ENCODE assay signal across 9 cellular contexts in genomic region chr4:47145630-47146029, GRCh38.
A peak's percentile ranks its signal among the peaks of the same experiment; 100 is the strongest.
DNase-seq lines count a peak whose midpoint lies in the region; ATAC-seq and TF ChIP-seq lines count a peak whose summit lies in the region.
"Had no signal": no experiment of that assay in that cellular context is flagged by ENCODE, and none has a peak within 500 bp of the region (broad histone marks: within the 10 kb centered on the region; RNA-seq: fewer than 3 reads in every experiment).

No MANE protein-coding gene starts in this region.

- H3K36me3 Mint-ChIP-seq in activated T-cell treated with anti-CD3 and anti-CD28 coated beads, Interleukin-2, amount 50 U/mL, for 72 hours (ENCODE audit: insufficient read depth in 2 of 2): no peaks in the 10 kb centered on the region
- no peaks in the 10 kb centered on the region for H3K36me3 Mint-ChIP-seq in activated CD8-positive, alpha-beta T cell treated with anti-CD3 and anti-CD28 coated beads for 36 hours (ENCODE audit: low read depth)
- no peaks in the 10 kb centered on the region for H3K36me3 Mint-ChIP-seq in stimulated activated memory B cell treated with anti-CD40 and anti-IgM and Interleukin-4, amounts not matched to agents 10 μg/mL and 1 μg/mL and 100 μg/mL, for 72 hours
- H3K36me3 Mint-ChIP-seq: CD4-positive, CD25-positive, alpha-beta regulatory T cell had no signal

- intact Hi-C loops in activated CD8-positive, alpha-beta T cell treated with anti-CD3 and anti-CD28 coated beads for 36 hours (cut with micrococcal nuclease): no loop called here
- intact Hi-C loops in tibial artery (cut with DNase I; ENCODE audit: low total_unique reads): loop anchor here (5.0 kb wide), 1 partner anchor 1273 kb away; no protein-coding TSS in a partner anchor

- ATAC-seq in activated T-cell treated with anti-CD3 and anti-CD28 coated beads, Interleukin-2, amount 50 U/mL, for 72 hours (replicated peaks in 1 of 2): peak; percentile 49 to 56
- ATAC-seq in HG02981 (IDR thresholded peaks at IDR 0.05; ENCODE audit: unreplicated experiment): peak; percentile 99
- no peak for ATAC-seq in activated CD8-positive, alpha-beta T cell treated with anti-CD3 and anti-CD28 coated beads for 36 hours
- peak; percentile 34 for ATAC-seq in stimulated activated memory B cell treated with anti-CD40 and anti-IgM and Interleukin-4, amounts not matched to agents 10 μg/mL and 1 μg/mL and 100 μg/mL, for 72 hours

- no peaks in the 10 kb centered on the region for H3K9me3 Mint-ChIP-seq in activated T-cell treated with anti-CD3 and anti-CD28 coated beads, Interleukin-2, amount 50 U/mL, for 72 hours
- H3K9me3 Mint-ChIP-seq in activated CD8-positive, alpha-beta T cell treated with anti-CD3 and anti-CD28 coated beads for 36 hours: no peaks in the 10 kb centered on the region
- H3K9me3 Mint-ChIP-seq in stimulated activated memory B cell treated with anti-CD40 and anti-IgM and Interleukin-4, amounts not matched to agents 10 μg/mL and 1 μg/mL and 100 μg/mL, for 72 hours: no peaks in the 10 kb centered on the region

- no peaks in the 10 kb centered on the region for H3K4me1 ChIP-seq in tibial artery

- POLR2A ChIA-PET in activated CD8-positive, alpha-beta T cell treated with anti-CD3 and anti-CD28 coated beads for 36 hours (lab: Charles Lee): no interaction called here

- peak; percentile 2 to 4 for DNase-seq in activated T-cell treated with anti-CD3 and anti-CD28 coated beads, Interleukin-2, amount 50 U/mL, for 72 hours
- DNase-seq in activated T-cell treated with anti-CD3 and anti-CD28 coated beads, Interleukin-2, amount 50 U/mL, for 48 hours: no peak
- peak; percentile 7 for DNase-seq in activated CD8-positive, alpha-beta T cell treated with anti-CD3 and anti-CD28 coated beads for 36 hours
- no peak for DNase-seq in NCI-H774 (lab: John Stamatoyannopoulos, UW)
- DNase-seq in GF-D8 (lab: John Stamatoyannopoulos, UW): no peak
- DNase-seq in tibial artery: no peak

- H3K9me3 ChIP-seq in tibial artery: no peaks in the 10 kb centered on the region

- H3K27me3 Mint-ChIP-seq in activated T-cell treated with anti-CD3 and anti-CD28 coated beads, Interleukin-2, amount 50 U/mL, for 72 hours (ENCODE audit: low read depth): no peaks in the 10 kb centered on the region
- H3K27me3 Mint-ChIP-seq in activated CD8-positive, alpha-beta T cell treated with anti-CD3 and anti-CD28 coated beads for 36 hours: peaks cover 9% of the 10 kb centered on the region
- peaks cover 9% of the 10 kb centered on the region for H3K27me3 Mint-ChIP-seq in stimulated activated memory B cell treated with anti-CD40 and anti-IgM and Interleukin-4, amounts not matched to agents 10 μg/mL and 1 μg/mL and 100 μg/mL, for 72 hours

- no peaks in the 10 kb centered on the region for H3K4me1 Mint-ChIP-seq in activated T-cell treated with anti-CD3 and anti-CD28 coated beads, Interleukin-2, amount 50 U/mL, for 72 hours (ENCODE audit: low read depth)
- H3K4me1 Mint-ChIP-seq in activated CD8-positive, alpha-beta T cell treated with anti-CD3 and anti-CD28 coated beads for 36 hours (ENCODE audit: low read depth): no peaks in the 10 kb centered on the region
- H3K4me1 Mint-ChIP-seq in stimulated activated memory B cell treated with anti-CD40 and anti-IgM and Interleukin-4, amounts not matched to agents 10 μg/mL and 1 μg/mL and 100 μg/mL, for 72 hours: no peaks in the 10 kb centered on the region

- H3K27ac Mint-ChIP-seq in activated T-cell treated with anti-CD3 and anti-CD28 coated beads, Interleukin-2, amount 50 U/mL, for 72 hours: no peak overlapping the region
- H3K27ac Mint-ChIP-seq in activated CD8-positive, alpha-beta T cell treated with anti-CD3 and anti-CD28 coated beads for 36 hours: no peak overlapping the region
- no peak overlapping the region for H3K27ac Mint-ChIP-seq in stimulated activated memory B cell treated with anti-CD40 and anti-IgM and Interleukin-4, amounts not matched to agents 10 μg/mL and 1 μg/mL and 100 μg/mL, for 72 hours
- H3K27ac Mint-ChIP-seq: CD4-positive, CD25-positive, alpha-beta regulatory T cell had no signal

- H3K4me3 ChIP-seq in tibial artery: no peak overlapping the region

- H3K4me3 Mint-ChIP-seq in activated T-cell treated with anti-CD3 and anti-CD28 coated beads, Interleukin-2, amount 50 U/mL, for 72 hours: no peak overlapping the region
- no peak overlapping the region for H3K4me3 Mint-ChIP-seq in activated CD8-positive, alpha-beta T cell treated with anti-CD3 and anti-CD28 coated beads for 36 hours
- H3K4me3 Mint-ChIP-seq in stimulated activated memory B cell treated with anti-CD40 and anti-IgM and Interleukin-4, amounts not matched to agents 10 μg/mL and 1 μg/mL and 100 μg/mL, for 72 hours: no peak overlapping the region
- H3K4me3 Mint-ChIP-seq: CD4-positive, CD25-positive, alpha-beta regulatory T cell had no signal

- H3K36me3 ChIP-seq in tibial artery: no peaks in the 10 kb centered on the region

- H3K27ac ChIP-seq in tibial artery: no peak overlapping the region

- CTCF ChIA-PET in activated CD8-positive, alpha-beta T cell treated with anti-CD3 and anti-CD28 coated beads for 36 hours (lab: Charles Lee): no interaction called here

- no peak for TF ChIP-seq CTCF in activated CD8-positive, alpha-beta T cell treated with anti-CD3 and anti-CD28 coated beads for 36 hours (IDR thresholded peaks at IDR 0.05)
- TF ChIP-seq CTCF in tibial artery (IDR thresholded peaks at IDR 0.05): no peak

- H3K27me3 ChIP-seq in tibial artery: no peaks in the 10 kb centered on the region

Comparison
In these comparisons a context has a peak if more than half of its experiments do, and no peak if none do; other contexts are left out.
1. DNase-seq: peak in activated T-cell treated with anti-CD3 and anti-CD28 coated beads, Interleukin-2, amount 50 U/mL, for 72 hours (2 of 2) and activated CD8-positive, alpha-beta T cell treated with anti-CD3 and anti-CD28 coated beads for 36 hours (single experiment); none in activated T-cell treated with anti-CD3 and anti-CD28 coated beads, Interleukin-2, amount 50 U/mL, for 48 hours (0 of 2), NCI-H774 (single experiment), GF-D8 (single experiment) and tibial artery (0 of 2).